16 cellular contexts compared by ENCODE assay signal in the genomic region with DNA sequence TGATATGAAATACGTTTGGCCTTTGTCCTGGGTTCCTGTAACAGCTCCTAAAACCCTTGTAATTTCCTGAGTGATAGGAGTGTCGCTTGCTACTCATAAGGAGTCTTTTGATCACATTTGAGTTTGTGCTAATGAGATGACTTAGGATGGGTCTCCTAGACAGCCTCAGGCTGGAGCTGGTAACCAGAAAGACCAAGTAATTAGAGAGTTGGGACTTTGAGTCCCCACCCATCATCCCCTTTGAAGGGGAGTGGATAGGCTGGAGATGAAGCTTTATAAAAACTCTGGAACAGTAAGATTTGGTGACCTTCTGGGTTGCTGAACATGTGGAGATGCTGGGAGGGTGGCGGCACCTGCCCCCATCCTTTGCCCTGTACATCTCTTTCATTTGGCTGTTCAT. TPM values are rescaled to one million over a fixed set of nuclear protein-coding genes. Genes with fewer than 3 reads are reported as not detected.
A peak's percentile ranks its signal among the peaks of the same experiment; 100 is the strongest.
DNase-seq lines count a peak whose midpoint lies in the region; ATAC-seq and TF ChIP-seq lines count a peak whose summit lies in the region.
"Had no signal": no experiment of that assay in that cellular context is flagged by ENCODE, and none has a peak within 500 bp of the region (broad histone marks: within the 10 kb centered on the region; RNA-seq: fewer than 3 reads in every experiment).

No MANE protein-coding gene starts in this region.

- CTCF ChIA-PET in CD8-positive, alpha-beta memory T cell (lab: Charles Lee), result interaction anchor here (1.6 kb wide), 1 partner anchor 13 kb away, joined by 4 read pairs; no protein-coding TSS in a partner anchor
- CTCF ChIA-PET in IMR-90 (lab: Yijun Ruan, JAX), result no interaction called here

- intact Hi-C loops in IMR-90 (cut with micrococcal nuclease), result no loop called here

- no peak overlapping the region for H3K14ac ChIP-seq in IMR-90 (replicated peaks; ENCODE audit: low read depth, low read length)

- no peak overlapping the region for H2AK5ac ChIP-seq in IMR-90 (ENCODE audit: low read depth, low read length)

- ATAC-seq in IMR-90 (ENCODE audit: low read depth), result no peak
- ATAC-seq in central memory CD8-positive, alpha-beta T cell (replicated peaks; ENCODE audit: extremely low read depth, poor library complexity, severe bottlenecking), result no peak
- no peak for ATAC-seq in HG02938 (IDR thresholded peaks at IDR 0.05; ENCODE audit: unreplicated experiment)
- ATAC-seq in HG02981 (IDR thresholded peaks at IDR 0.05; ENCODE audit: unreplicated experiment), result no peak
- ATAC-seq: lower lobe of right lung had no signal

- BruUV-seq in IMR-90 (replicated peaks; lab: Mats Ljungman, UMichigan), result no TSS peak

- no peak for TF ChIP-seq EP300 in neural cell (conservative IDR thresholded peaks at IDR 0.05; ENCODE audit: poor library complexity, severe bottlenecking)

- no peak for DNase-seq in CD8-positive, alpha-beta memory T cell
- DNase-seq in IMR-90 (no peak), globus pallidus (ENCODE audit: low spot score) (no peak)
- no peak for DNase-seq in central memory CD8-positive, alpha-beta T cell (ENCODE audit: low spot score in 2 of 2)
- DNase-seq: activated CD4-positive, alpha-beta T cell treated with anti-CD3 and anti-CD28 coated beads, Interleukin-2, amount 50 U/mL, for 1 hour; activated effector memory CD4-positive, alpha-beta T cell treated with anti-CD3 and anti-CD28 coated beads, Interleukin-2, amount 50 U/mL, for 16 hours; EL; lower lobe of right lung; NCI-H1694; NCI-H526; occipital lobe had no signal

- peak overlapping the region; percentile 35; the same call in 1 of the 2 replicates for H3K23ac ChIP-seq in IMR-90 (ENCODE audit: low read depth, low read length)

- TF ChIP-seq CTCF in IMR-90 (conservative IDR thresholded peaks at IDR 0.05; ENCODE audit: low read depth, low read length) (no peak), neural cell (IDR thresholded peaks at IDR 0.05; ENCODE audit: poor library complexity, severe bottlenecking) (no peak)

- no peak overlapping the region for H3K18ac ChIP-seq in IMR-90 (ENCODE audit: low read depth, low read length)

- TF ChIP-seq POLR2A in IMR-90 (IDR thresholded peaks at IDR 0.05; ENCODE audit: low read depth, low read length), result no peak

- H4K5ac ChIP-seq in IMR-90 (ENCODE audit: low read depth, low read length), result no peak overlapping the region

- no peak overlapping the region for H3K56ac ChIP-seq in IMR-90 (ENCODE audit: extremely low read depth, insufficient read depth, low read length)

- H3K79me1 ChIP-seq in IMR-90 (ENCODE audit: low read depth in 1 of 2, low read length in 2 of 2), result peaks cover 3 to 50% of the 10 kb centered on the region in 2 experiments; a peak in 2 of 4 replicates

- peaks cover 81% of the 10 kb centered on the region for H3K79me2 ChIP-seq in neural cell (replicated peaks; ENCODE audit: insufficient read depth, low read length)

- no peak overlapping the region for H3K4ac ChIP-seq in IMR-90 (ENCODE audit: low read depth, low read length)

- H4K20me1 ChIP-seq in IMR-90 (ENCODE audit: insufficient read depth, low read length) (peaks cover 72% of the 10 kb centered on the region), neural cell (ENCODE audit: insufficient read depth) (no peaks in the 10 kb centered on the region)

- H2BK20ac ChIP-seq in IMR-90 (ENCODE audit: low read depth, low read length), result no peak overlapping the region

- no peaks in the 10 kb centered on the region for H3K27me3 ChIP-seq in CD8-positive, alpha-beta memory T cell (ENCODE audit: insufficient read depth, low read length, poor library complexity, severe bottlenecking)
- H3K27me3 ChIP-seq in IMR-90 (ENCODE audit: control insufficient read depth, insufficient read depth, low read length), result no peaks in the 10 kb centered on the region
- H3K27me3 ChIP-seq in neural cell (ENCODE audit: insufficient read depth, low read depth, low read length), result no peaks in the 10 kb centered on the region
- H3K27me3 ChIP-seq: BLaER1 had no signal

- no peak overlapping the region for H2BK5ac ChIP-seq in IMR-90 (ENCODE audit: low read depth, low read length, poor library complexity, severe bottlenecking)

- no CpG with 5 or more reads among the region's 3 CpGs for WGBS in IMR-90 (ENCODE audit: extremely low coverage in 2 of 2, insufficient read length in 1 of 2), 2 experiments

- no peak overlapping the region for H2AFZ ChIP-seq in IMR-90 (replicated peaks; ENCODE audit: low read length, poor library complexity)
- no peak overlapping the region for H2AFZ ChIP-seq in neural cell (ENCODE audit: low read depth, low read length)

- peaks cover 0 to 7% (median 2%) of the 10 kb centered on the region in 3 donors for H3K36me3 Mint-ChIP-seq in CD8-positive, alpha-beta memory T cell
- peaks cover 4% of the 10 kb centered on the region for H3K36me3 Mint-ChIP-seq in central memory CD8-positive, alpha-beta T cell (ENCODE audit: insufficient read depth)

- no peak overlapping the region for H4K8ac ChIP-seq in IMR-90 (ENCODE audit: low read depth in 2 of 2, low read length in 2 of 2)

- dilution Hi-C loops in IMR-90 (cut with HindIII; ENCODE audit: low sequenced_read_pairs, unreplicated experiment), result no loop called here

- H3K4me2 ChIP-seq in IMR-90 (ENCODE audit: low read depth, low read length) (no peak overlapping the region), neural cell (ENCODE audit: low read length) (no peak overlapping the region)

- no peaks in the 10 kb centered on the region for H3K9me3 ChIP-seq in CD8-positive, alpha-beta memory T cell (ENCODE audit: low read length)
- H3K9me3 ChIP-seq in IMR-90 (ENCODE audit: control insufficient read depth, insufficient read depth, low read length) (no peaks in the 10 kb centered on the region), neural cell (ENCODE audit: low read length) (no peaks in the 10 kb centered on the region)
- H3K9me3 ChIP-seq: BLaER1, lower lobe of right lung had no signal

- H4K91ac ChIP-seq in IMR-90 (ENCODE audit: insufficient read depth, low read depth, low read length), result no peak overlapping the region

- H3K36me3 ChIP-seq in CD8-positive, alpha-beta memory T cell (ENCODE audit: insufficient read depth, low read length), result no peaks in the 10 kb centered on the region
- H3K36me3 ChIP-seq in IMR-90 (ENCODE audit: control insufficient read depth, insufficient read depth, low read length), result no peaks in the 10 kb centered on the region
- H3K36me3 ChIP-seq in neural cell (ENCODE audit: insufficient read depth, low read length), result no peaks in the 10 kb centered on the region
- H3K36me3 ChIP-seq: lower lobe of right lung had no signal

- H3K27me3 Mint-ChIP-seq in CD8-positive, alpha-beta memory T cell, result peaks cover 0 to 2% of the 10 kb centered on the region in 2 donors
- H3K27me3 Mint-ChIP-seq in central memory CD8-positive, alpha-beta T cell, result no peaks in the 10 kb centered on the region

- TF ChIP-seq RAD21 in IMR-90 (IDR thresholded peaks at IDR 0.05; ENCODE audit: low read length) (no peak), neural cell (conservative IDR thresholded peaks at IDR 0.05) (no peak)

- no peak overlapping the region for H2BK15ac ChIP-seq in IMR-90 (ENCODE audit: low read depth, low read length)

- no peak overlapping the region for H3K9ac ChIP-seq in IMR-90 (ENCODE audit: low read depth, low read length)
- H3K9ac ChIP-seq in neural cell (ENCODE audit: low read length), result no peak overlapping the region
- H3K9ac ChIP-seq: BLaER1 had no signal

- H3K4me3 ChIP-seq in CD8-positive, alpha-beta memory T cell (ENCODE audit: low read length), result no peak overlapping the region
- H3K4me3 ChIP-seq in IMR-90 (ENCODE audit: insufficient read depth, low read depth, low read length) (no peak overlapping the region), neural cell (ENCODE audit: low read length) (peak overlapping the region; percentile 0)

- peaks cover 73% of the 10 kb centered on the region for H3K4me1 ChIP-seq in CD8-positive, alpha-beta memory T cell (ENCODE audit: insufficient read depth, low read length)
- peaks cover 4% of the 10 kb centered on the region for H3K4me1 ChIP-seq in IMR-90 (ENCODE audit: control insufficient read depth, insufficient read depth, low read length)

- no peak overlapping the region for H2BK120ac ChIP-seq in IMR-90 (ENCODE audit: low read depth, low read length)

- H3K9me3 Mint-ChIP-seq in CD8-positive, alpha-beta memory T cell, result no peaks in the 10 kb centered on the region
- no peaks in the 10 kb centered on the region for H3K9me3 Mint-ChIP-seq in central memory CD8-positive, alpha-beta T cell
- H3K9me3 Mint-ChIP-seq: T-helper 1 cell treated with Interleukin-12 subunit alpha and Interleukin-12 subunit beta and Interleukin-4 antibody, amounts not matched to agents 30 μg/mL and 1 μg/mL, for 36 hours had no signal

- H2AK9ac ChIP-seq in IMR-90 (replicated peaks; ENCODE audit: low read depth, low read length, poor library complexity), result no peak overlapping the region

- H3K4me1 Mint-ChIP-seq in CD8-positive, alpha-beta memory T cell, result peaks cover 70 to 82% (median 80%) of the 10 kb centered on the region in 3 donors
- peaks cover 70% of the 10 kb centered on the region for H3K4me1 Mint-ChIP-seq in central memory CD8-positive, alpha-beta T cell

- H3K9me1 ChIP-seq in IMR-90 (ENCODE audit: insufficient read depth, low read length), result peaks cover 13% of the 10 kb centered on the region

- no peaks in the 10 kb centered on the region for H3F3A ChIP-seq in neural cell (ENCODE audit: insufficient read depth, low read length, poor library complexity, severe bottlenecking)

- no peaks in the 10 kb centered on the region for H3K9me2 ChIP-seq in neural cell (ENCODE audit: insufficient read depth, low read length)

- peak overlapping the region in 6 of 8 donors; percentile 47 to 96 (median 73) for H3K27ac Mint-ChIP-seq in CD8-positive, alpha-beta memory T cell
- peak overlapping the region; percentile 44 for H3K27ac Mint-ChIP-seq in central memory CD8-positive, alpha-beta T cell (ENCODE audit: low read depth)
- H3K27ac Mint-ChIP-seq: T-helper 1 cell treated with Interleukin-12 subunit alpha and Interleukin-12 subunit beta and Interleukin-4 antibody, amounts not matched to agents 30 μg/mL and 1 μg/mL, for 36 hours had no signal

- POLR2A ChIA-PET in CD8-positive, alpha-beta memory T cell (lab: Charles Lee), result no interaction called here
- POLR2A ChIA-PET in IMR-90 (lab: Charles Lee; ENCODE audit: unreplicated experiment), result no interaction called here

- in situ Hi-C loops in IMR-90 (cut with MboI; ENCODE audit: low sequenced_read_pairs), result loop anchor here (10.0 kb wide), 1 partner anchor 288 kb away; no protein-coding TSS in a partner anchor

- H3K4me3 Mint-ChIP-seq in CD8-positive, alpha-beta memory T cell, result peak overlapping the region in 6 of 7 donors; percentile 4 to 94 (median 66)
- H3K4me3 Mint-ChIP-seq in central memory CD8-positive, alpha-beta T cell, result peak overlapping the region; percentile 75

- H3K27ac ChIP-seq in CD8-positive, alpha-beta memory T cell (ENCODE audit: low read depth, low read length), result no peak overlapping the region
- no peak overlapping the region for H3K27ac ChIP-seq in IMR-90 (ENCODE audit: insufficient read depth, low read length)
- no peak overlapping the region for H3K27ac ChIP-seq in neural cell (ENCODE audit: low read length)
- H3K27ac ChIP-seq: BLaER1, lower lobe of right lung had no signal

RNA-seq across cellular contexts. Expression of a gene that starts 2.9 kb away (rescaled TPM):
- 10 to 100 TPM; 27.7 to 29.5 TPM for total RNA-seq in CD8-positive, alpha-beta memory T cell
- 17.6 TPM for polyA plus RNA-seq in CD8-positive, alpha-beta memory T cell
- total RNA-seq in IMR-90 (2012; rRNA removed), result 19.0 and 19.4 TPM in 2 replicates
- 27.4 and 28.3 TPM in 2 replicates for polyA plus RNA-seq in IMR-90 (2012; rRNA removed)
- polyA plus RNA-seq in IMR-90 (2012; cell fraction: cytosol; rRNA removed), result 7.7 and 10.8 TPM in 2 replicates
- 11.1 and 43.8 TPM in 2 replicates for polyA plus RNA-seq in IMR-90 (2012; cell fraction: nucleus; rRNA removed; ENCODE audit: low replicate concordance)
- 16.8 and 20.4 TPM in 2 replicates for polyA plus RNA-seq in neural cell
- 40.9 and 48.5 TPM in 2 replicates for polyA minus RNA-seq in neural cell
